In the genomic region with DNA sequence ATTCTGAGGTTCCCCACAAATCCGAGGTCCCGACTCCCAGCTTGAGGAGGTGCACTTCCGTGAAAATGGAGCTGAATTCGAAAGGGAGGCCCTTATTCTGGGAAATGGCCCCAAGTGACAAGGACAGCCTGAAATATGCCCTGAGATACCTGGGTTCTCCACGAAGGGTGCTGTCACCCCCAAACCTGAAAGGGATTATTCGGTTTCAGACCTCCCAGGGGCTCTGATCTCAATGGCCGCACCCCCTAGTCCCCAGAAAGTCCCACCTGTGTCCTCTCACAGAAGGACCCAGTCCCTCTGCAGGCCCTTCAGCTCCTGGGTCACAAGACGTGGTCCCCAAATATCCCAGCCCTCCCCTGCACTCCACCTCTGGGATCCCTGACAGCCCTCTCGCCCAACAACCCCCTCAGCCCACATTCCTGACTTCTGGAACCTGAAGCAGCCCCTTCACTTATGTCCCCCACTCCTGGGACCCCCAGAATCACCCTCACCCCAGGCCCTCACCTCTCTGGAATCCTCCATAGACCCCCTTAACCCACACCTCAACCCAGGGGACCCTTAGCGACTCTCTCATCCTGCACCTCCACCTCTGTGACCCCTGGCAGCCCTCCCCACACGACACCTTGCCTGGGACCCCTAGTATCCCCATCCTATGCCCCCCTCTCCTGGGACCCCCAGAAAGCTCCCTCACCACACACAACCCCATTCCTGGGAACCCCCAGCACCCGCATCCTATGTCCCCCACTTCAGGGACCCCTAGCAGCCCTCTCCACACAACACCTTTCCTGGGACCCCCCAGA, we compare ENCODE assay signal across 8 cellular contexts. TPM values are rescaled to one million over a fixed set of nuclear protein-coding genes. Genes with fewer than 3 reads are reported as not detected.
DNase-seq lines count a peak whose midpoint lies in the region; ATAC-seq, FAIRE-seq and TF ChIP-seq lines count a peak whose summit lies in the region.

No MANE protein-coding gene starts in this region.

- no peak for TF ChIP-seq CTCF in keratinocyte (optimal IDR thresholded peaks at IDR 0.05 in 1 of 3, IDR thresholded peaks at IDR 0.05 in 1 of 3, conservative IDR thresholded peaks at IDR 0.05 in 1 of 3; ENCODE audit: extremely low read depth in 1 of 3, insufficient read depth in 2 of 3, low read length in 3 of 3)
- no peak for TF ChIP-seq CTCF in suprapubic skin (IDR thresholded peaks at IDR 0.05)

- H3K79me2 ChIP-seq in keratinocyte (ENCODE audit: control insufficient read depth, insufficient read depth, low read length), result no peaks in the 10 kb centered on the region

- H3K4me2 ChIP-seq in keratinocyte (ENCODE audit: control insufficient read depth, extremely low read depth, insufficient read depth, low read depth, low read length), result peak overlapping the region; percentile 54

- H3K4me1 ChIP-seq in keratinocyte (ENCODE audit: control insufficient read depth, extremely low read depth, insufficient read depth, low read length), result peaks cover 9% of the 10 kb centered on the region
- H3K4me1 ChIP-seq in suprapubic skin, result peaks cover 12% of the 10 kb centered on the region

- peak overlapping the region in 2 of 3 experiments; percentile 2 to 37 for H3K4me3 ChIP-seq in keratinocyte (ENCODE audit: control insufficient read depth in 2 of 3, extremely low read depth in 1 of 3, insufficient read depth in 2 of 3, low read depth in 1 of 3, low read length in 3 of 3)
- H3K4me3 ChIP-seq in suprapubic skin, result peak overlapping the region; percentile 59

- no peak for TF ChIP-seq POLR2A in suprapubic skin (IDR thresholded peaks at IDR 0.05)

- no peaks in the 10 kb centered on the region for H3K9me3 Mint-ChIP-seq in T-helper 2 cell treated with Interferon-gamma antibody and Interleukin-4, amounts not matched to agents 5 μg/mL and 100 μg/mL, for 36 hours
- no peaks in the 10 kb centered on the region for H3K9me3 Mint-ChIP-seq in activated naive CD4-positive, alpha-beta T cell treated with anti-CD3 and anti-CD28 coated beads, Interleukin-2, amount 50 U/mL, for 72 hours

- H2AFZ ChIP-seq in keratinocyte (ENCODE audit: control insufficient read depth, low read length), result peak overlapping the region; percentile 4

- WGBS in suprapubic skin, result 77% methylated on average over 8 of the region's 12 CpGs

- no peaks in the 10 kb centered on the region for H4K20me1 ChIP-seq in keratinocyte (ENCODE audit: control insufficient read depth, extremely low read depth, insufficient read depth, low read length)

- peak overlapping the region; percentile 85 for H3K4me3 Mint-ChIP-seq in T-helper 2 cell treated with Interferon-gamma antibody and Interleukin-4, amounts not matched to agents 5 μg/mL and 100 μg/mL, for 36 hours

- peaks cover 3% of the 10 kb centered on the region for H3K36me3 Mint-ChIP-seq in T-helper 2 cell treated with Interferon-gamma antibody and Interleukin-4, amounts not matched to agents 5 μg/mL and 100 μg/mL, for 36 hours (ENCODE audit: low read depth)
- peaks cover 0 to 11% of the 10 kb centered on the region in 2 donors for H3K36me3 Mint-ChIP-seq in activated naive CD4-positive, alpha-beta T cell treated with anti-CD3 and anti-CD28 coated beads, Interleukin-2, amount 50 U/mL, for 72 hours

- FAIRE-seq in keratinocyte (lab: Jason Lieb, UNC), result peak; percentile 48

- no peaks in the 10 kb centered on the region for H3K27me3 ChIP-seq in keratinocyte (ENCODE audit: control insufficient read depth, extremely low read depth, insufficient read depth, low read length)
- no peaks in the 10 kb centered on the region for H3K27me3 ChIP-seq in suprapubic skin

- H3K36me3 ChIP-seq in keratinocyte (ENCODE audit: control insufficient read depth in 2 of 2, extremely low read depth in 1 of 2, insufficient read depth in 2 of 2, low read length in 2 of 2) (peaks cover 0 to 3% of the 10 kb centered on the region in 2 experiments), suprapubic skin (no peaks in the 10 kb centered on the region)

- no peak for ATAC-seq in activated naive CD4-positive, alpha-beta T cell treated with anti-CD3 and anti-CD28 coated beads, Interleukin-2, amount 50 U/mL, for 72 hours
- ATAC-seq in HG03460 (IDR thresholded peaks at IDR 0.05; ENCODE audit: unreplicated experiment), result no peak
- no peak for ATAC-seq in HG02973 (IDR thresholded peaks at IDR 0.05; ENCODE audit: unreplicated experiment)

- peaks cover 21% of the 10 kb centered on the region for H3K4me1 Mint-ChIP-seq in T-helper 2 cell treated with Interferon-gamma antibody and Interleukin-4, amounts not matched to agents 5 μg/mL and 100 μg/mL, for 36 hours (ENCODE audit: low read depth)

- no peak for TF ChIP-seq EP300 in suprapubic skin (IDR thresholded peaks at IDR 0.05)

- peak overlapping the region; percentile 50 for H3K27ac ChIP-seq in keratinocyte (ENCODE audit: control insufficient read depth, insufficient read depth, low read length)
- H3K27ac ChIP-seq in suprapubic skin, result peak overlapping the region; percentile 43

- dilution Hi-C loops in keratinocyte (cut with MboI; ENCODE audit: extremely low pct_ligation_motif_present, low sequenced_read_pairs), result no loop called here

- H3K27me3 Mint-ChIP-seq in T-helper 2 cell treated with Interferon-gamma antibody and Interleukin-4, amounts not matched to agents 5 μg/mL and 100 μg/mL, for 36 hours (ENCODE audit: low read depth), result peaks cover 4% of the 10 kb centered on the region

- H3K9me3 ChIP-seq in keratinocyte (ENCODE audit: control insufficient read depth, low read depth, low read length) (no peaks in the 10 kb centered on the region), suprapubic skin (no peaks in the 10 kb centered on the region)

- H3K9ac ChIP-seq in keratinocyte (ENCODE audit: control insufficient read depth, extremely low read depth, insufficient read depth, low read length), result peak overlapping the region; percentile 28

- DNase-seq in T-helper 2 cell treated with Interferon-gamma antibody and Interleukin-4, amounts not matched to agents 5 μg/mL and 100 μg/mL, for 36 hours (ENCODE audit: low spot score), result no peak
- DNase-seq in T-helper 2 cell (no peak), keratinocyte (ENCODE audit: low read depth, low spot score) (no peak), suprapubic skin (ENCODE audit: low spot score in 2 of 2) (peak in 1 of 2 donors; percentile 71), D341Med (ENCODE audit: low spot score) (no peak)
- DNase-seq in activated naive CD4-positive, alpha-beta T cell treated with anti-CD3 and anti-CD28 coated beads, Interleukin-2, amount 50 U/mL, for 72 hours (ENCODE audit: low spot score in 2 of 2), result peak in 1 of 2 donors; percentile 64

- no peaks in the 10 kb centered on the region for H3K9me1 ChIP-seq in keratinocyte (ENCODE audit: control insufficient read depth, extremely low read depth, insufficient read depth, low read length)

- H3K27ac Mint-ChIP-seq in T-helper 2 cell treated with Interferon-gamma antibody and Interleukin-4, amounts not matched to agents 5 μg/mL and 100 μg/mL, for 36 hours, result peak overlapping the region; percentile 94
- H3K27ac Mint-ChIP-seq in activated naive CD4-positive, alpha-beta T cell treated with anti-CD3 and anti-CD28 coated beads, Interleukin-2, amount 50 U/mL, for 72 hours, result peak overlapping the region; percentile 82 to 95

RNA-seq across cellular contexts. Expression of gene SYNGR4, which starts 0.6 kb away (rescaled TPM):
- total RNA-seq in activated naive CD4-positive, alpha-beta T cell treated with anti-CD3 and anti-CD28 coated beads, Interleukin-2, amount 50 U/mL, for 72 hours, result under 1 TPM in 1 of 2 donors, not detected in 1; 0.41 TPM
- not detected in 3 replicates for polyA plus RNA-seq in keratinocyte
- polyA plus RNA-seq in keratinocyte (2011; ENCODE audit: low read depth), result not detected
- not detected in 2 replicates for polyA plus RNA-seq in keratinocyte (2011; cell fraction: cytosol; rRNA removed)
- not detected in 2 replicates for polyA plus RNA-seq in keratinocyte (2011; cell fraction: nucleus; rRNA removed)
- polyA plus RNA-seq in keratinocyte (2012; ENCODE audit: low replicate concordance), result not detected in 2 replicates
- not detected in 3 replicates for polyA minus RNA-seq in keratinocyte
- not detected for polyA minus RNA-seq in keratinocyte (2011; cell fraction: cytosol; rRNA and poly(A)+ RNA removed)
- polyA minus RNA-seq in keratinocyte (2011; cell fraction: nucleus; rRNA and poly(A)+ RNA removed), result not detected in 2 replicates
- not detected for total RNA-seq in suprapubic skin

RNA-seq across cellular contexts. Expression of gene TMEM143, which starts 1.0 kb away (rescaled TPM):
- 10 to 100 TPM; 24.1 to 48.1 TPM for total RNA-seq in activated naive CD4-positive, alpha-beta T cell treated with anti-CD3 and anti-CD28 coated beads, Interleukin-2, amount 50 U/mL, for 72 hours
- polyA plus RNA-seq in keratinocyte, result 2.5 to 2.9 TPM (median 2.7 TPM) in 3 replicates
- polyA plus RNA-seq in keratinocyte (2011; ENCODE audit: low read depth), result 0.89 TPM
- 1.4 and 2.9 TPM in 2 replicates for polyA plus RNA-seq in keratinocyte (2011; cell fraction: cytosol; rRNA removed)
- polyA plus RNA-seq in keratinocyte (2011; cell fraction: nucleus; rRNA removed), result 6.9 and 10.9 TPM in 2 replicates
- 2.1 and 3.1 TPM in 2 replicates for polyA plus RNA-seq in keratinocyte (2012; ENCODE audit: low replicate concordance)
- polyA minus RNA-seq in keratinocyte, result 1.7 to 6.5 TPM (median 3.1 TPM) in 3 replicates
- 5.8 TPM for polyA minus RNA-seq in keratinocyte (2011; cell fraction: cytosol; rRNA and poly(A)+ RNA removed)
- 1.4 and 2.3 TPM in 2 replicates for polyA minus RNA-seq in keratinocyte (2011; cell fraction: nucleus; rRNA and poly(A)+ RNA removed)
- 10 to 100 TPM in 2 of 4 donors, 1 to 10 TPM in 2; 7.8 to 14.7 (median 9.3) TPM for total RNA-seq in suprapubic skin

RNA-seq across cellular contexts. Expression of gene KDELR1, which starts 26.6 kb away (rescaled TPM):
- 100 to 1,000 TPM in 1 of 2 donors, 10 to 100 TPM in 1; 91.1 to 108 TPM for total RNA-seq in activated naive CD4-positive, alpha-beta T cell treated with anti-CD3 and anti-CD28 coated beads, Interleukin-2, amount 50 U/mL, for 72 hours
- polyA plus RNA-seq in keratinocyte, result 84.0 to 183 TPM (median 105 TPM) in 3 replicates
- 24.2 TPM for polyA plus RNA-seq in keratinocyte (2011; ENCODE audit: low read depth)
- polyA plus RNA-seq in keratinocyte (2011; cell fraction: cytosol; rRNA removed), result 127 and 139 TPM in 2 replicates
- 144 and 154 TPM in 2 replicates for polyA plus RNA-seq in keratinocyte (2011; cell fraction: nucleus; rRNA removed)
- 143 and 191 TPM in 2 replicates for polyA plus RNA-seq in keratinocyte (2012; ENCODE audit: low replicate concordance)
- polyA minus RNA-seq in keratinocyte, result 82.0 to 305 TPM (median 87.2 TPM) in 3 replicates
- polyA minus RNA-seq in keratinocyte (2011; cell fraction: cytosol; rRNA and poly(A)+ RNA removed), result 83.3 TPM
- 37.5 and 61.5 TPM in 2 replicates for polyA minus RNA-seq in keratinocyte (2011; cell fraction: nucleus; rRNA and poly(A)+ RNA removed)
- 10 to 100 TPM; 77.3 to 94.1 (median 87.7) TPM for total RNA-seq in suprapubic skin

RNA-seq across cellular contexts. Expression of gene GRIN2D, which starts 28.7 kb away (rescaled TPM):
- under 1 TPM; 0.23 to 0.45 TPM for total RNA-seq in activated naive CD4-positive, alpha-beta T cell treated with anti-CD3 and anti-CD28 coated beads, Interleukin-2, amount 50 U/mL, for 72 hours
- polyA plus RNA-seq in keratinocyte, result 0.01 to 0.14 TPM (median 0.04 TPM) in 3 replicates
- polyA plus RNA-seq in keratinocyte (2011; ENCODE audit: low read depth), result 0.14 TPM
- polyA plus RNA-seq in keratinocyte (2011; cell fraction: cytosol; rRNA removed), result 0.04 and 0.05 TPM in 2 replicates
- 0.22 and 0.31 TPM in 2 replicates for polyA plus RNA-seq in keratinocyte (2011; cell fraction: nucleus; rRNA removed)
- polyA plus RNA-seq in keratinocyte (2012; ENCODE audit: low replicate concordance), result 0.24 and 0.29 TPM in 2 replicates
- 0.03 to 0.59 TPM (median 0.13 TPM) in 3 replicates for polyA minus RNA-seq in keratinocyte
- polyA minus RNA-seq in keratinocyte (2011; cell fraction: cytosol; rRNA and poly(A)+ RNA removed), result not detected
- 0.21 and 0.23 TPM in 2 replicates for polyA minus RNA-seq in keratinocyte (2011; cell fraction: nucleus; rRNA and poly(A)+ RNA removed)
- 1 to 10 TPM in 2 of 4 donors, under 1 TPM in 2; 0.38 to 1.4 (median 0.94) TPM for total RNA-seq in suprapubic skin

RNA-seq across cellular contexts. Expression of gene EMP3, which starts 39.4 kb away (rescaled TPM):
- total RNA-seq in activated naive CD4-positive, alpha-beta T cell treated with anti-CD3 and anti-CD28 coated beads, Interleukin-2, amount 50 U/mL, for 72 hours, result 100 to 1,000 TPM in 1 of 2 donors, 10 to 100 TPM in 1; 55.4 to 211 TPM
- polyA plus RNA-seq in keratinocyte, result 177 to 217 TPM (median 195 TPM) in 3 replicates
- 4.2 TPM for polyA plus RNA-seq in keratinocyte (2011; ENCODE audit: low read depth)
- 131 and 187 TPM in 2 replicates for polyA plus RNA-seq in keratinocyte (2011; cell fraction: cytosol; rRNA removed)
- polyA plus RNA-seq in keratinocyte (2011; cell fraction: nucleus; rRNA removed), result 94.4 and 112 TPM in 2 replicates
- 15.0 and 317 TPM in 2 replicates for polyA plus RNA-seq in keratinocyte (2012; ENCODE audit: low replicate concordance)
- polyA minus RNA-seq in keratinocyte, result 189 to 290 TPM (median 263 TPM) in 3 replicates
- polyA minus RNA-seq in keratinocyte (2011; cell fraction: cytosol; rRNA and poly(A)+ RNA removed), result 167 TPM
- polyA minus RNA-seq in keratinocyte (2011; cell fraction: nucleus; rRNA and poly(A)+ RNA removed), result 45.9 and 46.7 TPM in 2 replicates
- total RNA-seq in suprapubic skin, result 10 to 100 TPM in 3 of 4 donors, 1 to 10 TPM in 1; 9.3 to 22.5 (median 13.2) TPM
